8 cellular contexts compared by ENCODE assay signal in the genomic region with DNA sequence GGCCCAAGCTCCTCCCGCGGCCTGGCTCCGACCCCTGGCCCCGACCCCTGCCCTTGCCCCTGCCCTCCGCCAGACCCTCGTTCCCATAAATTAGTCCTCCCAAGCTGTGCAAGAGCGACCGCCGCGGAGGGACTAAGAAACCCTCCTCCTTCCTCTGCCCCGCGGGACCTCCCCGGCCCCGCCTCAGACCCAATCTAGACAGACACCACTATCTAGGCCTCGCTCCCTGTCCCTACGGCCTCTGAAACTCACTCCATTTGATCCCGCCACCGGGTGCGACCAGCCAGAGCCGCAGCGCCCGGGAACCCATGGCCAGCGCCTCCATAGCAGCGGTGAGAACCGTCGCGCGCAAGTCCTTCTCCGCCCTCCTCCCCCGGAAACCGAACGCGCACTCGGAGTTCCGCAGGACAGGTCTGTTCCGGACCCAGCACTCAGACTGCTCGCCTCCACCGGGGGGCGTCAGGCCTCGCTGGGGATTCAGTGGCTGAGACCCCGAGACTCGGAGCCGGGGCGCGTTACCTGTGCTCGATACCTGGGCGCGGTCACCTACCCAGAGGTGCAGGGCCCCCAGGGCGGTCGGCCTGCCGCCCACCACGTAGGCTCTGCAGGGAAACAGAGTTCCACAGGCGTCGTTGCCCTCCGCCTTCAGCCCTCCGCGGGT. TPM values are rescaled to one million over a fixed set of nuclear protein-coding genes. Genes with fewer than 3 reads are reported as not detected.
DNase-seq lines count a peak whose midpoint lies in the region; ATAC-seq and TF ChIP-seq lines count a peak whose summit lies in the region.

A gene (minus strand): TSS at position 331 of the 661 bp plus-strand sequence. CDS start 6 bp downstream, at position 325.

- TF ChIP-seq EP300 in upper lobe of left lung (IDR thresholded peaks at IDR 0.05), result no peak

- peaks cover 16% of the 10 kb centered on the region for H3K4me1 ChIP-seq in adipocyte (ENCODE audit: control insufficient read depth, insufficient read depth, low read length)
- peaks cover 0 to 32% (median 20%) of the 10 kb centered on the region in 12 donors for H3K4me1 ChIP-seq in heart left ventricle
- H3K4me1 ChIP-seq in upper lobe of left lung, result peaks cover 18 to 32% (median 27%) of the 10 kb centered on the region in 4 donors

- no peaks in the 10 kb centered on the region for H3K9me3 ChIP-seq in adipocyte (ENCODE audit: control insufficient read depth, low read length)
- no peaks in the 10 kb centered on the region for H3K9me3 ChIP-seq in heart left ventricle
- no peaks in the 10 kb centered on the region for H3K9me3 ChIP-seq in upper lobe of left lung

- 0 to 1% (median 1%) methylated on average over 33 to 57 of the region's 57 CpGs for WGBS in heart left ventricle, 4 donors
- WGBS in upper lobe of left lung, 2 donors, result 0% methylated on average over 7 to 31 of the region's 57 CpGs

- TF ChIP-seq POLR2A in heart left ventricle (IDR thresholded peaks at IDR 0.05), result peak in 1 of 2 donors; percentile 48
- TF ChIP-seq POLR2A in upper lobe of left lung (IDR thresholded peaks at IDR 0.05), result peak in 3 of 4 donors; percentile 15 to 62 (median 21)

- H3K27me3 ChIP-seq in adipocyte (replicated peaks; ENCODE audit: control insufficient read depth, insufficient read depth, low read length) (no peaks in the 10 kb centered on the region), heart left ventricle (no peaks in the 10 kb centered on the region), upper lobe of left lung (no peaks in the 10 kb centered on the region)

- intact Hi-C loops in heart left ventricle (cut with DNase I), result loop anchor here in 8 of 10 donors (2.0 to 10.0 kb wide), 6 partner anchors 100 to 1108 kb away; a partner anchor contains a TSS
- intact Hi-C loops in posterior cingulate gyrus (cut with DNase I), result loop anchor here (1.0 to 10.0 kb wide), 3 partner anchors 128 to 1108 kb away; no protein-coding TSS in a partner anchor

- peak within 1 kb of the TSS; percentile 93 for H3K4me3 ChIP-seq in adipocyte (ENCODE audit: low read length)
- H3K4me3 ChIP-seq in heart left ventricle, result peak within 1 kb of the TSS; percentile 60 to 92 (median 80)
- H3K4me3 ChIP-seq in upper lobe of left lung, result peak within 1 kb of the TSS; percentile 74 to 87 (median 78)

- peak within 1 kb of the TSS; percentile 91 for H3K9ac ChIP-seq in adipocyte (ENCODE audit: low read length)

- peak within 1 kb of the TSS; percentile 24 to 91 (median 84) for H3K27ac ChIP-seq in heart left ventricle
- H3K27ac ChIP-seq in upper lobe of left lung, result peak within 1 kb of the TSS; percentile 80 to 92 (median 88)

- TF ChIP-seq CTCF in GM12874 (IDR thresholded peaks at IDR 0.05; ENCODE audit: insufficient read depth, low read depth, low read length) (peak; percentile 86), heart left ventricle (IDR thresholded peaks at IDR 0.05) (peak; percentile 36 to 71 (median 54)), upper lobe of left lung (IDR thresholded peaks at IDR 0.05) (peak; percentile 32 to 74 (median 67))

- peaks cover 25% of the 10 kb centered on the region for H3K36me3 ChIP-seq in adipocyte (ENCODE audit: control insufficient read depth, insufficient read depth, low read length, severe bottlenecking)
- H3K36me3 ChIP-seq in heart left ventricle, result peaks cover 0 to 37% (median 32%) of the 10 kb centered on the region in 9 donors
- H3K36me3 ChIP-seq in upper lobe of left lung, result peaks cover 5 to 28% (median 12%) of the 10 kb centered on the region in 4 donors

- DNase-seq in NCI-H1417 (lab: John Stamatoyannopoulos, UW) (peak; percentile 81 to 94 (median 91)), SW480 (ENCODE audit: low spot score) (peak; percentile 89), adipocyte (ENCODE audit: low read depth) (peak; percentile 96), heart left ventricle (peak; percentile 87 to 94 (median 90)), posterior cingulate gyrus (peak; percentile 83 to 98 (median 88)), upper lobe of left lung (peak; percentile 86 to 93)

- ATAC-seq in HG02763 (IDR thresholded peaks at IDR 0.05; ENCODE audit: unreplicated experiment) (peak; percentile 93), heart left ventricle (peak; percentile 92 to 99 (median 98)), upper lobe of left lung (ENCODE audit: low FRiP score in 2 of 2) (peak; percentile 98)

RNA-seq across cellular contexts. Expression of the gene that starts here (rescaled TPM):
- total RNA-seq in heart left ventricle (10 to 100 TPM; 37.6 to 54.5 (median 47.0) TPM), upper lobe of left lung (10 to 100 TPM; 12.7 to 24.2 (median 19.1) TPM)
- polyA plus RNA-seq in heart left ventricle, result 10 to 100 TPM; 69.3 to 93.6 TPM

Comparison
In these comparisons a context has a peak if more than half of its experiments do, and no peak if none do; other contexts are left out.
1. Peak in every context shown above with its lines: DNase-seq, ATAC-seq, H3K4me3 ChIP-seq and H3K27ac ChIP-seq.